Comparison of ENCODE assay signal across 21 cellular contexts in the genomic region with DNA sequence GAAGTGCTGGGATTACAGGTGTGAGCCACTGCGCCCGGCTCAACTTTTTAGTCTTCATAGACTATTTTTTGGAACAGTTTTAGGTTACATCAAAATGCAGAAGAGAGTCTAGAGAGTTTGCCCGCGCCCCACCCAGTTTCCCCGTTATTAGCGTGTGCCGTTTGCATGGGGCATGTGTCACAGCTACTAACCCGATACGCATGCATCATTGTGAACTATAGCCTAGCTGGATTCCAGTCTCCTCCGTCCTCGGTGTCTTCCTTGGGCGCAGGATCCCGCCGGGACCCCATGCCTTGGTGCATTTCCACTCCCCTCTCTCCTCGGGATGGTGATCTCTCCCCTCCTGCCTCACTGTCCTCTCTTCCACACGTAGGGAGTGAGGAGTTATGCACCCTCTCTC.
DNase-seq lines count a peak whose midpoint lies in the region; ATAC-seq and TF ChIP-seq lines count a peak whose summit lies in the region.
"Had no signal": no experiment of that assay in that cellular context is flagged by ENCODE, and none has a peak within 500 bp of the region (broad histone marks: within the 10 kb centered on the region; RNA-seq: fewer than 3 reads in every experiment).

No MANE protein-coding gene starts in this region.

- H3K36me3 ChIP-seq in left ventricle myocardium inferior, result no peaks in the 10 kb centered on the region
- no peaks in the 10 kb centered on the region for H3K36me3 ChIP-seq in OCI-LY7 (ENCODE audit: insufficient read depth, low read length)
- no peaks in the 10 kb centered on the region for H3K36me3 ChIP-seq in left lung
- no peaks in the 10 kb centered on the region for H3K36me3 ChIP-seq in spleen
- H3K36me3 ChIP-seq in adrenal gland (replicated peaks in 1 of 2), result no peaks in the 10 kb centered on the region
- H3K36me3 ChIP-seq in brain microvascular endothelial cell (replicated peaks), result no peaks in the 10 kb centered on the region
- H3K36me3 ChIP-seq in Caco-2 (ENCODE audit: control insufficient read depth, insufficient read depth, low read length), result no peaks in the 10 kb centered on the region
- H3K36me3 ChIP-seq: BLaER1 had no signal

- H3K27me3 ChIP-seq in left ventricle myocardium inferior (ENCODE audit: low read depth) (peaks cover 84% of the 10 kb centered on the region), left lung (peaks cover 0 to 47% of the 10 kb centered on the region in 2 donors), spleen (replicated peaks in 1 of 7) (peaks cover 0 to 37% (median 6%) of the 10 kb centered on the region in 7 donors), adrenal gland (no peaks in the 10 kb centered on the region), brain microvascular endothelial cell (replicated peaks) (no peaks in the 10 kb centered on the region), Caco-2 (replicated peaks; ENCODE audit: control insufficient read depth, insufficient read depth, low read length) (no peaks in the 10 kb centered on the region)
- H3K27me3 ChIP-seq: BLaER1 had no signal

- intact Hi-C loops in Right ventricle myocardium inferior (cut with DNase I), result no loop called here
- intact Hi-C loops in left ventricle myocardium inferior (cut with micrococcal nuclease), result no loop called here
- intact Hi-C loops in OCI-LY7 (cut with micrococcal nuclease; ENCODE audit: unreplicated experiment), result no loop called here
- intact Hi-C loops in left lung (cut with DNase I), result no loop called here
- intact Hi-C loops in spleen (cut with DNase I; ENCODE audit: low total_unique reads), result no loop called here
- intact Hi-C loops in adrenal gland (cut with DNase I), result no loop called here
- intact Hi-C loops in Caco-2 (cut with micrococcal nuclease; ENCODE audit: unreplicated experiment), result no loop called here

- no peaks in the 10 kb centered on the region for H3K36me3 Mint-ChIP-seq in Caco-2 (ENCODE audit: insufficient read depth, unreplicated experiment)
- H3K36me3 Mint-ChIP-seq: CD14-positive monocyte; CD4-positive, alpha-beta memory T cell had no signal

- H3K4me3 ChIP-seq in left ventricle myocardium inferior (no peak overlapping the region), OCI-LY7 (ENCODE audit: low read depth, low read length, poor library complexity, severe bottlenecking) (no peak overlapping the region), left lung (no peak overlapping the region), spleen (no peak overlapping the region), adrenal gland (no peak overlapping the region), brain microvascular endothelial cell (ENCODE audit: low read depth, low read length) (no peak overlapping the region), Caco-2 (ENCODE audit: low read depth, low read length) (no peak overlapping the region)
- H3K4me3 ChIP-seq: A549, BLaER1, GM12878 had no signal

- POLR2A ChIA-PET in OCI-LY7 (lab: Charles Lee) (no interaction called here), Caco-2 (lab: Charles Lee) (no interaction called here)

- DNase-seq in Right ventricle myocardium inferior (ENCODE audit: missing footprints), result peak; percentile 58
- DNase-seq in left ventricle myocardium inferior, result no peak
- no peak for DNase-seq in OCI-LY7 (ENCODE audit: low spot score)
- peak; percentile 9 to 43 for DNase-seq in left lung
- peak; percentile 19 for DNase-seq in spleen
- DNase-seq in adrenal gland, result no peak
- DNase-seq in brain microvascular endothelial cell, result no peak
- DNase-seq in Caco-2, result no peak
- DNase-seq: AML-193; Calu3; CD4-positive, alpha-beta memory T cell; DMS79 treated with DMSO at 0.1 percent for 48 hours; GF-D8; GOT3; H7 had no signal

- no peak overlapping the region for H3K4me3 Mint-ChIP-seq in Caco-2 (ENCODE audit: unreplicated experiment)
- H3K4me3 Mint-ChIP-seq: CD14-positive monocyte; CD4-positive, alpha-beta memory T cell had no signal

- H3K79me2 ChIP-seq in OCI-LY7 (ENCODE audit: insufficient read depth, low read depth, low read length), result no peaks in the 10 kb centered on the region

- no peaks in the 10 kb centered on the region for H3K9me3 Mint-ChIP-seq in Caco-2 (ENCODE audit: unreplicated experiment)

- no peaks in the 10 kb centered on the region for H3K9me2 ChIP-seq in OCI-LY7 (ENCODE audit: insufficient read depth, low read length)

- H2AFZ ChIP-seq in OCI-LY7 (ENCODE audit: low read length), result no peak overlapping the region

- no peaks in the 10 kb centered on the region for H4K20me1 ChIP-seq in OCI-LY7 (ENCODE audit: insufficient read depth, low read length)
- H4K20me1 ChIP-seq: BLaER1 had no signal

- peak overlapping the region; percentile 59 for H3K4me2 ChIP-seq in OCI-LY7 (ENCODE audit: low read length)
- H3K4me2 ChIP-seq: A549 had no signal

- CTCF ChIA-PET in OCI-LY7 (lab: Charles Lee; ENCODE audit: unreplicated experiment) (no interaction called here), Caco-2 (lab: Charles Lee) (interaction anchor here (0.7 kb wide), 1 partner anchor 104 kb away, joined by 4 read pairs; no protein-coding TSS in a partner anchor)

- in situ Hi-C loops in brain microvascular endothelial cell (cut with HindIII; ENCODE audit: low pct_ligation_motif_present, low sequenced_read_pairs), result no loop called here

- 82 to 92% (median 86%) methylated on average over 16 of the region's 16 CpGs for WGBS in spleen, 5 donors
- WGBS in adrenal gland, 4 donors, result 78 to 87% (median 84%) methylated on average over 16 of the region's 16 CpGs

- no peak overlapping the region for H3K27ac ChIP-seq in left ventricle myocardium inferior (replicated peaks)
- peak overlapping the region; percentile 95 for H3K27ac ChIP-seq in OCI-LY7 (ENCODE audit: low read depth, low read length, poor library complexity, severe bottlenecking)
- no peak overlapping the region for H3K27ac ChIP-seq in left lung
- no peak overlapping the region for H3K27ac ChIP-seq in spleen
- H3K27ac ChIP-seq in adrenal gland, result no peak overlapping the region
- H3K27ac ChIP-seq in brain microvascular endothelial cell, result no peak overlapping the region
- H3K27ac ChIP-seq: 22Rv1, A549, BLaER1 had no signal

- ATAC-seq in Right ventricle myocardium inferior (no peak), left lung (no peak)
- ATAC-seq: A549, GM12878, HepG2 had no signal

- no peaks in the 10 kb centered on the region for H3K27me3 Mint-ChIP-seq in Caco-2 (ENCODE audit: insufficient read depth, unreplicated experiment)

- H3K27ac Mint-ChIP-seq in Caco-2 (ENCODE audit: unreplicated experiment), result no peak overlapping the region
- H3K27ac Mint-ChIP-seq: CD14-positive monocyte; CD4-positive, alpha-beta memory T cell had no signal

- no TSS peak for BruUV-seq in OCI-LY7 (replicated peaks; lab: Mats Ljungman, UMichigan)
- no TSS peak for BruUV-seq in Caco-2 (replicated peaks; lab: Mats Ljungman, UMichigan)

- peaks cover 6% of the 10 kb centered on the region for H3K4me1 Mint-ChIP-seq in Caco-2 (ENCODE audit: low read depth, unreplicated experiment)

- H3K9me3 ChIP-seq in left ventricle myocardium inferior (replicated peaks) (no peaks in the 10 kb centered on the region), OCI-LY7 (ENCODE audit: low read length) (no peaks in the 10 kb centered on the region), left lung (no peaks in the 10 kb centered on the region), spleen (no peaks in the 10 kb centered on the region), adrenal gland (replicated peaks in 1 of 3) (no peaks in the 10 kb centered on the region), Caco-2 (no peaks in the 10 kb centered on the region)
- H3K9me3 ChIP-seq: A549, BLaER1 had no signal

- no peak for TF ChIP-seq CTCF in left ventricle myocardium inferior (IDR thresholded peaks at IDR 0.05; ENCODE audit: borderline replicate concordance)
- no peak for TF ChIP-seq CTCF in OCI-LY7 (conservative IDR thresholded peaks at IDR 0.05; ENCODE audit: low read length)
- TF ChIP-seq CTCF in left lung (IDR thresholded peaks at IDR 0.05), result no peak
- no peak for TF ChIP-seq CTCF in spleen (IDR thresholded peaks at IDR 0.05 in 8 of 11, conservative IDR thresholded peaks at IDR 0.05 in 3 of 11)
- TF ChIP-seq CTCF in adrenal gland (IDR thresholded peaks at IDR 0.05), result no peak
- TF ChIP-seq CTCF in brain microvascular endothelial cell (IDR thresholded peaks at IDR 0.05; ENCODE audit: low read depth, low read length, missing control alignments), result no peak
- TF ChIP-seq CTCF in Caco-2 (IDR thresholded peaks at IDR 0.05; ENCODE audit: insufficient read depth in 1 of 2, low read depth in 1 of 2, low read length in 1 of 2, severe bottlenecking in 1 of 2, unreplicated experiment in 1 of 2), result no peak

- no peak for TF ChIP-seq POLR2A in spleen (IDR thresholded peaks at IDR 0.05)
- TF ChIP-seq POLR2A in adrenal gland (IDR thresholded peaks at IDR 0.05), result no peak

- H3K4me1 ChIP-seq in left ventricle myocardium inferior (no peaks in the 10 kb centered on the region), OCI-LY7 (ENCODE audit: insufficient read depth, low read length, poor library complexity, severe bottlenecking) (peaks cover 40% of the 10 kb centered on the region), left lung (no peaks in the 10 kb centered on the region), spleen (no peaks in the 10 kb centered on the region), adrenal gland (replicated peaks in 1 of 2) (no peaks in the 10 kb centered on the region), Caco-2 (no peaks in the 10 kb centered on the region)
- H3K4me1 ChIP-seq: A549 had no signal

Comparison
In these comparisons a context has a peak if more than half of its experiments do, and no peak if none do; other contexts are left out.
1. DNase-seq: peak in Right ventricle myocardium inferior (single experiment), left lung (2 of 2) and spleen (single experiment); none in left ventricle myocardium inferior (single experiment), OCI-LY7 (single experiment), adrenal gland (0 of 7), brain microvascular endothelial cell (single experiment) and Caco-2 (0 of 2).